22 cellular contexts compared by ENCODE assay signal in the genomic region with DNA sequence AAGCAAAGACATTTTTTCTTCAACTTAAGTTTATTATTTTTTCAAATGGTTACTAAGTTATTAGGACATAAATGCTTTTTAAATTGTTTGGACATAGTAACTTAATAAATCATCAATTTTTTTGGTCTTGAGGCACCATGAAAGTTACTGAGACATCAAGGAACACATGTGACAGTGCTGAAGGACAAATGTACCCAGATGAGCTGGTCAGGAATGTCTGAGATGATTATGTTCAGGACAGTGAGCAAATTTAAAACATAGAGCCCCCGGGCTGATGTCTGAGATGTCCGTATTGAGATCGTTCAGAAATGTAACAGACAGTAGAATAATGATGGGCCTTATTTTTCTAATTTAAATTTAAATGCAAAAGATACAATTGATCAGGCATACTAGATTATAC.
"Had no signal": no experiment of that assay in that cellular context is flagged by ENCODE, and none has a peak within 500 bp of the region (broad histone marks: within the 10 kb centered on the region; RNA-seq: fewer than 3 reads in every experiment).

No MANE protein-coding gene starts in this region.

- H3K4me3 Mint-ChIP-seq: activated CD4-positive, alpha-beta memory T cell treated with anti-CD3 and anti-CD28 coated beads for 36 hours; activated naive CD8-positive, alpha-beta T cell treated with anti-CD3 and anti-CD28 coated beads, Interleukin-2, amount 10 ng/mL, durations not matched to agents 7 days and 5 days; endodermal cell; memory B cell; nephron progenitor cell had no signal

- H3K36me3 ChIP-seq: uterus had no signal

- DNase-seq: activated CD4-positive, alpha-beta memory T cell treated with anti-CD3 and anti-CD28 coated beads for 36 hours; activated CD4-positive, alpha-beta T cell treated with anti-CD3 and anti-CD28 coated beads for 48 hours; activated CD4-positive, CD25-positive, alpha-beta regulatory T cell; activated naive CD4-positive, alpha-beta T cell treated with Interleukin-2 at 50 U/mL for 16 hours; activated naive CD8-positive, alpha-beta T cell treated with anti-CD3 and anti-CD28 coated beads, Interleukin-2, amount 10 ng/mL, durations not matched to agents 7 days and 5 days; activated T-cell treated with anti-CD3 and anti-CD28 coated beads, Interleukin-2, amount 50 U/mL, for 48 hours; amygdala; cerebellar nuclear complex; endodermal cell; heart left ventricle; left colon; nephron progenitor cell; nucleus accumbens; sigmoid colon; stimulated activated CD4-positive, alpha-beta T cell treated with anti-CD3 and anti-CD28 coated beads, Interleukin-4, amount 100 ng/mL, for 24 hours; stimulated activated naive CD8-positive, alpha-beta T cell treated with anti-CD3 and anti-CD28 coated beads, Interleukin-15, Interleukin-2, amounts not matched to agents 100 U/mL and 50 U/mL, for 24 hours; tibial artery; uterus had no signal

- ATAC-seq: heart left ventricle; left colon; stimulated activated naive CD8-positive, alpha-beta T cell treated with anti-CD3 and anti-CD28 coated beads, Interleukin-15, Interleukin-2, amounts not matched to agents 100 U/mL and 50 U/mL, for 24 hours had no signal

- H3K27me3 ChIP-seq: heart left ventricle, sigmoid colon, tibial artery, uterus had no signal

- H3K4me3 ChIP-seq: coronary artery, heart left ventricle, sigmoid colon, tibial artery, uterus had no signal

- H3K4me1 ChIP-seq: uterus had no signal

- H3K27ac Mint-ChIP-seq: activated CD4-positive, alpha-beta memory T cell treated with anti-CD3 and anti-CD28 coated beads for 36 hours; activated naive CD8-positive, alpha-beta T cell treated with anti-CD3 and anti-CD28 coated beads, Interleukin-2, amount 10 ng/mL, durations not matched to agents 7 days and 5 days; endodermal cell; memory B cell; nephron progenitor cell had no signal

- H3K27ac ChIP-seq: coronary artery, epithelial cell of prostate, parathyroid adenoma, sigmoid colon, tibial artery, uterus had no signal
